21 cellular contexts compared by ENCODE assay signal in the genomic region with DNA sequence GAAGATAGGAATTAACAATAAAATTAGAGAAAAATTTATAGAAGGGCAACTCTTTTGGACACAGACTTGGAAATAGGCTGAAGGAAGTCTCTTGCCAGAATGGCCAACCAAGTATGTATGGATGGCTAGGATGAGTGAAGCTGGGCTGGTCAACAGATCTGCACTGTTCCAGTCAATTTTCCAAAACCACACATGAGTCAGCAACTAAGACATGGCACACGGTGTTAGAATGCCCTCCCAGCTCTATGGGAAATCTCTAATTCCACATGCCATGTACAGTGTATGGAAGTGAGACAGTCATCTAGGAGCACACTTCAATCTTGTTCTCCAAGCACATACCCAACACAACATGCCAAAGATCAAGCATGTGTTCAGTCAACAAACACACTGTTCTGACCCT.
"Had no signal": no experiment of that assay in that cellular context is flagged by ENCODE, and none has a peak within 500 bp of the region (broad histone marks: within the 10 kb centered on the region; RNA-seq: fewer than 3 reads in every experiment).

No MANE protein-coding gene starts in this region.

- H3K27me3 ChIP-seq: cardiac muscle cell, dorsolateral prefrontal cortex, right atrium auricular region had no signal

- FAIRE-seq: small intestine had no signal

- H3K4me1 Mint-ChIP-seq: activated CD4-positive, alpha-beta T cell treated with anti-CD3 and anti-CD28 coated beads, Interleukin-2, amount 10 ng/mL, durations not matched to agents 24 days and 14 days; endodermal cell; mesothelial cell of epicardium had no signal

- H3K4me3 ChIP-seq: cardiac muscle cell, dorsolateral prefrontal cortex, lower lobe of right lung, right atrium auricular region had no signal

- H3K27me3 Mint-ChIP-seq: activated naive CD8-positive, alpha-beta T cell; progenitor cell of endocrine pancreas had no signal

- H3K9me3 Mint-ChIP-seq: activated CD4-positive, alpha-beta T cell treated with anti-CD3 and anti-CD28 coated beads, Interleukin-2, amount 10 ng/mL, durations not matched to agents 24 days and 14 days; endodermal cell; mesothelial cell of epicardium; T-helper 2 cell treated with Interferon-gamma antibody and Interleukin-4, amounts not matched to agents 5 μg/mL and 100 μg/mL, for 36 hours had no signal

- H3K4me3 Mint-ChIP-seq: activated CD4-positive, alpha-beta T cell treated with anti-CD3 and anti-CD28 coated beads, Interleukin-2, amount 10 ng/mL, durations not matched to agents 24 days and 14 days; activated CD8-positive, alpha-beta T cell treated with anti-CD3 and anti-CD28 coated beads, Interleukin-2, amount 10 ng/mL, durations not matched to agents 7 days and 5 days; activated naive CD8-positive, alpha-beta T cell; endodermal cell; mesothelial cell of epicardium; T-helper 2 cell treated with Interferon-gamma antibody and Interleukin-4, amounts not matched to agents 5 μg/mL and 100 μg/mL, for 36 hours had no signal

- H3K27ac Mint-ChIP-seq: activated CD4-positive, alpha-beta T cell treated with anti-CD3 and anti-CD28 coated beads, Interleukin-2, amount 10 ng/mL, durations not matched to agents 24 days and 14 days; activated CD8-positive, alpha-beta T cell treated with anti-CD3 and anti-CD28 coated beads, Interleukin-2, amount 10 ng/mL, durations not matched to agents 7 days and 5 days; activated naive CD8-positive, alpha-beta T cell; endodermal cell; mesothelial cell of epicardium; T-helper 2 cell treated with Interferon-gamma antibody and Interleukin-4, amounts not matched to agents 5 μg/mL and 100 μg/mL, for 36 hours had no signal

- H3K36me3 ChIP-seq: cardiac muscle cell, lower lobe of right lung, right atrium auricular region had no signal

- H3K27ac ChIP-seq: cardiac muscle cell, dorsolateral prefrontal cortex, lower lobe of right lung, right atrium auricular region had no signal

- H3K36me3 Mint-ChIP-seq: activated naive CD8-positive, alpha-beta T cell; mesothelial cell of epicardium had no signal

- DNase-seq: activated CD4-positive, CD25-positive, alpha-beta regulatory T cell; activated CD8-positive, alpha-beta T cell treated with anti-CD3 and anti-CD28 coated beads, Interleukin-2, amount 10 ng/mL, durations not matched to agents 7 days and 5 days; activated gamma-delta T cell treated with Interleukin-2 at 50 U/mL for 16 hours; anterior cingulate cortex; dorsolateral prefrontal cortex; endodermal cell; erythroblast; head of caudate nucleus; left colon; lower lobe of right lung; small intestine; stimulated activated CD4-positive, alpha-beta T cell treated with anti-CD3 and anti-CD28 coated beads, Interleukin-4, amount 100 ng/mL, for 24 hours; stimulated activated naive CD4-positive, alpha-beta T cell; substantia nigra had no signal

- H3K9me3 ChIP-seq: lower lobe of right lung, right atrium auricular region had no signal

- H3K4me1 ChIP-seq: right atrium auricular region had no signal
